In genomic region chr9:98995059-98995665, GRCh38 we compare ENCODE assay signal across 15 cellular contexts. TPM values are rescaled to one million over a fixed set of nuclear protein-coding genes. Genes with fewer than 3 reads are reported as not detected.
DNase-seq lines count a peak whose midpoint lies in the region; ATAC-seq lines count a peak whose summit lies in the region.
"Had no signal": no experiment of that assay in that cellular context is flagged by ENCODE, and none has a peak within 500 bp of the region (broad histone marks: within the 10 kb centered on the region; RNA-seq: fewer than 3 reads in every experiment).

No MANE protein-coding gene starts in this region.

- no peak overlapping the region for H3K4me3 ChIP-seq in muscle layer of duodenum (ENCODE audit: low read depth in 1 of 2, low read length in 2 of 2)
- H3K4me3 ChIP-seq: cardiac muscle cell, GM12878, HAP-1 had no signal

- no peaks in the 10 kb centered on the region for H3K27me3 ChIP-seq in muscle layer of duodenum (ENCODE audit: low read depth, low read length)
- H3K27me3 ChIP-seq: cardiac muscle cell had no signal

- ATAC-seq in GM21423 (IDR thresholded peaks at IDR 0.05; ENCODE audit: unreplicated experiment): no peak
- no peak for ATAC-seq in GM19452 (IDR thresholded peaks at IDR 0.05; ENCODE audit: unreplicated experiment)
- ATAC-seq: activated T-cell treated with anti-CD3 and anti-CD28 coated beads, Interleukin-2, amount 50 U/mL, for 72 hours; GM12878 had no signal

- H3K4me1 ChIP-seq in muscle layer of duodenum (ENCODE audit: control insufficient read depth in 1 of 2, insufficient read depth in 2 of 2, low read length in 2 of 2): peaks cover 17 to 50% of the 10 kb centered on the region in 2 donors
- H3K4me1 ChIP-seq: HAP-1 had no signal

- peak; percentile 18 for DNase-seq in NCI-H2029 treated with DMSO at 0.1 percent for 48 hours (lab: John Stamatoyannopoulos, UW)
- no peak for DNase-seq in NCI-H2029 (lab: John Stamatoyannopoulos, UW)
- peak; percentile 21 for DNase-seq in fibroblast of gingiva (ENCODE audit: low read depth)
- DNase-seq in ureter (ENCODE audit: low spot score): peak; percentile 61
- DNase-seq in stimulated activated naive CD4-positive, alpha-beta T cell (lab: John Stamatoyannopoulos, UW): no peak
- DNase-seq: activated T-cell treated with anti-CD3 and anti-CD28 coated beads, Interleukin-2, amount 50 U/mL, for 72 hours; RPMI8226; stimulated activated naive CD4-positive, alpha-beta T cell treated with Interleukin-2 at 50 U/mL for 16 hours; WERI-Rb-1 had no signal

- peak overlapping the region; percentile 17 for H3K27ac ChIP-seq in muscle layer of duodenum (ENCODE audit: low read length)
- H3K27ac ChIP-seq: cardiac muscle cell, WERI-Rb-1 had no signal

- H3K36me3 ChIP-seq in muscle layer of duodenum (ENCODE audit: control insufficient read depth in 1 of 2, insufficient read depth in 2 of 2, low read length in 2 of 2): peaks cover 5 to 9% of the 10 kb centered on the region in 2 donors
- H3K36me3 ChIP-seq: cardiac muscle cell, HAP-1, WERI-Rb-1 had no signal

- H3K9me3 ChIP-seq in muscle layer of duodenum (ENCODE audit: control insufficient read depth in 1 of 2, low read length in 2 of 2): no peaks in the 10 kb centered on the region
- H3K9me3 ChIP-seq: HAP-1 had no signal

RNA-seq across cellular contexts. Expression of gene COL15A1, which starts 51.5 kb away (rescaled TPM):
- 63.2 TPM for total RNA-seq in ureter

Comparison
In these comparisons a context has a peak if more than half of its experiments do, and no peak if none do; other contexts are left out.
1. DNase-seq: peak in NCI-H2029 treated with DMSO at 0.1 percent for 48 hours (single experiment), fibroblast of gingiva (single experiment) and ureter (single experiment); none in NCI-H2029 (single experiment) and stimulated activated naive CD4-positive, alpha-beta T cell (0 of 6).